10 cellular contexts compared by ENCODE assay signal in genomic region chr5:38433160-38433861, GRCh38.
DNase-seq lines count a peak whose midpoint lies in the region; ATAC-seq and TF ChIP-seq lines count a peak whose summit lies in the region.
"Had no signal": no experiment of that assay in that cellular context is flagged by ENCODE, and none has a peak within 500 bp of the region (broad histone marks: within the 10 kb centered on the region; RNA-seq: fewer than 3 reads in every experiment).

No MANE protein-coding gene starts in this region.

- H3K9me3 ChIP-seq in IMR-90 (ENCODE audit: control insufficient read depth, insufficient read depth, low read length) (no peaks in the 10 kb centered on the region), testis (no peaks in the 10 kb centered on the region), HAP-1 (no peaks in the 10 kb centered on the region)

- H3K27ac Mint-ChIP-seq in CD14-positive monocyte: no peak overlapping the region
- H3K27ac Mint-ChIP-seq: activated naive CD4-positive, alpha-beta T cell treated with anti-CD3 and anti-CD28 coated beads for 36 hours had no signal

- no peak overlapping the region for H3K9ac ChIP-seq in IMR-90 (ENCODE audit: low read depth, low read length)

- peak; percentile 82 for ATAC-seq in IMR-90 (ENCODE audit: low read depth)

- CTCF ChIA-PET in IMR-90 (lab: Yijun Ruan, JAX): interaction anchor here (0.5 to 2.5 kb wide), 4 partner anchors 8 to 377 kb away, joined by 3 to 11 read pairs (median 10); no protein-coding TSS in a partner anchor

- peak overlapping the region; percentile 24 for H3K4me2 ChIP-seq in IMR-90 (ENCODE audit: low read depth, low read length)

- H3K36me3 Mint-ChIP-seq in CD14-positive monocyte: no peaks in the 10 kb centered on the region

- DNase-seq in IMR-90 (peak; percentile 87), brain pericyte (ENCODE audit: low read depth, low spot score) (peak; percentile 89), left kidney (ENCODE audit: low read depth, low spot score) (peak; percentile 83), testis (peak; percentile 42), CD14-positive monocyte (ENCODE audit: low spot score) (no peak), HAP-1 (ENCODE audit: low spot score in 2 of 2) (no peak)
- DNase-seq in activated effector memory CD4-positive, alpha-beta T cell treated with anti-CD3 and anti-CD28 coated beads, Interleukin-2, amount 50 U/mL, for 16 hours: no peak
- DNase-seq in activated CD8-positive, alpha-beta memory T cell treated with anti-CD3 and anti-CD28 coated beads, Interleukin-2, amount 50 U/mL, for 4 hours: no peak
- DNase-seq: activated naive CD4-positive, alpha-beta T cell treated with anti-CD3 and anti-CD28 coated beads for 36 hours; T1000 had no signal

- no peak overlapping the region; the same call in 1 of the 2 replicates for H4K5ac ChIP-seq in IMR-90 (ENCODE audit: low read depth, low read length)

- no peak overlapping the region for H3K56ac ChIP-seq in IMR-90 (ENCODE audit: extremely low read depth, insufficient read depth, low read length)

- H2BK15ac ChIP-seq in IMR-90 (ENCODE audit: low read depth, low read length): 0 out of 3 replicates have a peak overlapping the region, but pooled peaks have one; percentile 32

- peak overlapping the region in 1 of 2 donors; percentile 57 for H3K4me3 Mint-ChIP-seq in CD14-positive monocyte
- H3K4me3 Mint-ChIP-seq: activated naive CD4-positive, alpha-beta T cell treated with anti-CD3 and anti-CD28 coated beads for 36 hours had no signal

- H2BK5ac ChIP-seq in IMR-90 (ENCODE audit: low read depth, low read length, poor library complexity, severe bottlenecking): no peak overlapping the region

- TF ChIP-seq CTCF in IMR-90 (conservative IDR thresholded peaks at IDR 0.05; ENCODE audit: low read depth, low read length) (no peak), testis (IDR thresholded peaks at IDR 0.05) (no peak), CD14-positive monocyte (IDR thresholded peaks at IDR 0.05) (no peak)

- peak overlapping the region; percentile 5 for H3K14ac ChIP-seq in IMR-90 (replicated peaks; ENCODE audit: low read depth, low read length)

- H2BK120ac ChIP-seq in IMR-90 (ENCODE audit: low read depth, low read length): peak overlapping the region; percentile 14; the same call in 1 of the 2 replicates

- H3K9me1 ChIP-seq in IMR-90 (ENCODE audit: insufficient read depth, low read length): peaks cover 11% of the 10 kb centered on the region

- H4K91ac ChIP-seq in IMR-90 (ENCODE audit: insufficient read depth, low read depth, low read length): 0 out of 2 replicates have a peak overlapping the region, but pooled peaks have one; percentile 10

- peak overlapping the region; percentile 7; the same call in 1 of the 2 replicates for H3K18ac ChIP-seq in IMR-90 (ENCODE audit: low read depth, low read length)

- no peak overlapping the region for H3K23ac ChIP-seq in IMR-90 (ENCODE audit: low read depth, low read length)

- TF ChIP-seq POLR2A in IMR-90 (IDR thresholded peaks at IDR 0.05; ENCODE audit: low read depth, low read length): no peak
- TF ChIP-seq POLR2A in testis (IDR thresholded peaks at IDR 0.05): no peak

- TF ChIP-seq RAD21 in IMR-90 (IDR thresholded peaks at IDR 0.05; ENCODE audit: low read length): no peak

- H2AK5ac ChIP-seq in IMR-90 (ENCODE audit: low read depth, low read length): peak overlapping the region; percentile 52; the same call in 1 of the 2 replicates

- in situ Hi-C loops in IMR-90 (cut with MboI; ENCODE audit: low sequenced_read_pairs) (no loop called here), HAP-1 (cut with MboI; ENCODE audit: low sequenced_read_pairs) (no loop called here)

- H3K27me3 ChIP-seq in IMR-90 (ENCODE audit: control insufficient read depth, insufficient read depth, low read length): peaks cover 2% of the 10 kb centered on the region; the same call in 1 of the 2 replicates
- no peaks in the 10 kb centered on the region for H3K27me3 ChIP-seq in testis
- H3K27me3 ChIP-seq in HAP-1 (ENCODE audit: low read depth): peaks cover 2% of the 10 kb centered on the region; the same call in 1 of the 2 replicates

- H2BK20ac ChIP-seq in IMR-90 (ENCODE audit: low read depth, low read length): peak overlapping the region; percentile 5; the same call in 1 of the 2 replicates

- peaks cover 24% of the 10 kb centered on the region for H3K4me1 ChIP-seq in IMR-90 (ENCODE audit: control insufficient read depth, insufficient read depth, low read length)
- H3K4me1 ChIP-seq in testis: peaks cover 12% of the 10 kb centered on the region
- H3K4me1 ChIP-seq in HAP-1: no peaks in the 10 kb centered on the region

- H3K4me3 ChIP-seq in IMR-90 (ENCODE audit: insufficient read depth, low read depth, low read length): no peak overlapping the region
- no peak overlapping the region for H3K4me3 ChIP-seq in testis
- no peak overlapping the region for H3K4me3 ChIP-seq in HAP-1

- H3K9me3 Mint-ChIP-seq in CD14-positive monocyte: peaks cover 0 to 10% (median 1%) of the 10 kb centered on the region in 7 donors
- H3K9me3 Mint-ChIP-seq: activated naive CD4-positive, alpha-beta T cell treated with anti-CD3 and anti-CD28 coated beads for 36 hours had no signal

- WGBS in IMR-90 (ENCODE audit: extremely low coverage in 2 of 2, insufficient read length in 1 of 2), 2 experiments: no CpG with 5 or more reads among the region's 6 CpGs
- WGBS in testis, 2 donors: 32 to 37% methylated on average over 6 of the region's 6 CpGs

- peak overlapping the region; percentile 72 for H2AFZ ChIP-seq in IMR-90 (replicated peaks; ENCODE audit: low read length, poor library complexity)

- peaks cover 81 to 97% (median 88%) of the 10 kb centered on the region in 3 donors for H3K27me3 Mint-ChIP-seq in CD14-positive monocyte (ENCODE audit: low read depth in 3 of 3)

- H3K4me1 Mint-ChIP-seq in CD14-positive monocyte: no peaks in the 10 kb centered on the region

- H4K8ac ChIP-seq in IMR-90 (ENCODE audit: low read depth in 2 of 2, low read length in 2 of 2): peak overlapping the region in 1 of 2 experiments; percentile 36; a peak in 1 of 4 replicates

- H3K27ac ChIP-seq in IMR-90 (ENCODE audit: insufficient read depth, low read length): peak overlapping the region; percentile 44; the same call in 1 of the 2 replicates
- H3K27ac ChIP-seq in testis: no peak overlapping the region

- H3K79me1 ChIP-seq in IMR-90 (ENCODE audit: low read depth in 1 of 2, low read length in 2 of 2): no peaks in the 10 kb centered on the region

- intact Hi-C loops in IMR-90 (cut with micrococcal nuclease): no loop called here
- intact Hi-C loops in testis (cut with DNase I; ENCODE audit: low total_unique reads): no loop called here
- intact Hi-C loops in CD14-positive monocyte (cut with micrococcal nuclease): no loop called here

- dilution Hi-C loops in IMR-90 (cut with HindIII; ENCODE audit: low sequenced_read_pairs, unreplicated experiment): no loop called here

- no peak overlapping the region for H2AK9ac ChIP-seq in IMR-90 (replicated peaks; ENCODE audit: low read depth, low read length, poor library complexity)

- POLR2A ChIA-PET in IMR-90 (lab: Charles Lee; ENCODE audit: unreplicated experiment): no interaction called here

- peaks cover 6% of the 10 kb centered on the region; the same call in 1 of the 2 replicates for H4K20me1 ChIP-seq in IMR-90 (ENCODE audit: insufficient read depth, low read length)

- no peaks in the 10 kb centered on the region for H3K36me3 ChIP-seq in IMR-90 (ENCODE audit: control insufficient read depth, insufficient read depth, low read length)
- H3K36me3 ChIP-seq in testis (ENCODE audit: low read depth, missing control alignments): no peaks in the 10 kb centered on the region
- no peaks in the 10 kb centered on the region for H3K36me3 ChIP-seq in HAP-1 (replicated peaks)

- BruUV-seq in IMR-90 (replicated peaks; lab: Mats Ljungman, UMichigan): no TSS peak

- H3K4ac ChIP-seq in IMR-90 (ENCODE audit: low read depth, low read length): peak overlapping the region; percentile 55

TF ChIP-seq in IMR-90, 13 proteins besides CTCF, POLR2A, EP300 and RAD21:
- TF ChIP-seq, protein P1, sequence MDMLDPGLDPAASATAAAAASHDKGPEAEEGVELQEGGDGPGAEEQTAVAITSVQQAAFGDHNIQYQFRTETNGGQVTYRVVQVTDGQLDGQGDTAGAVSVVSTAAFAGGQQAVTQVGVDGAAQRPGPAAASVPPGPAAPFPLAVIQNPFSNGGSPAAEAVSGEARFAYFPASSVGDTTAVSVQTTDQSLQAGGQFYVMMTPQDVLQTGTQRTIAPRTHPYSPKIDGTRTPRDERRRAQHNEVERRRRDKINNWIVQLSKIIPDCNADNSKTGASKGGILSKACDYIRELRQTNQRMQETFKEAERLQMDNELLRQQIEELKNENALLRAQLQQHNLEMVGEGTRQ (IDR thresholded peaks at IDR 0.05; ENCODE audit: low read depth, low read length): no peak
- no peak for TF ChIP-seq NFE2L2 (IDR thresholded peaks at IDR 0.05; ENCODE audit: low read depth, low read length)
- TF ChIP-seq RFX5 (IDR thresholded peaks at IDR 0.05; ENCODE audit: low read depth, low read length): no peak
- no peak for TF ChIP-seq FOS (IDR thresholded peaks at IDR 0.05; ENCODE audit: low read depth, low read length)
- no peak for TF ChIP-seq RCOR1 (IDR thresholded peaks at IDR 0.05; ENCODE audit: insufficient replicate concordance, low read length)
- no peak for TF ChIP-seq MAFK (IDR thresholded peaks at IDR 0.05; ENCODE audit: low read depth, low read length)
- no peak for TF ChIP-seq MXI1 (IDR thresholded peaks at IDR 0.05; ENCODE audit: borderline replicate concordance, low read depth, low read length)
- no peak for TF ChIP-seq CEBPB (IDR thresholded peaks at IDR 0.05; ENCODE audit: low read depth, low read length)
- no peak for TF ChIP-seq SMC3 (IDR thresholded peaks at IDR 0.05; ENCODE audit: low read depth, low read length)
- no peak for TF ChIP-seq CHD1 (IDR thresholded peaks at IDR 0.05; ENCODE audit: low read depth, low read length)
- no peak for TF ChIP-seq BHLHE40 (IDR thresholded peaks at IDR 0.05; ENCODE audit: low read depth, low read length)
- TF ChIP-seq MAZ (IDR thresholded peaks at IDR 0.05; ENCODE audit: borderline replicate concordance, low read depth, low read length): no peak
- TF ChIP-seq, protein P2, sequence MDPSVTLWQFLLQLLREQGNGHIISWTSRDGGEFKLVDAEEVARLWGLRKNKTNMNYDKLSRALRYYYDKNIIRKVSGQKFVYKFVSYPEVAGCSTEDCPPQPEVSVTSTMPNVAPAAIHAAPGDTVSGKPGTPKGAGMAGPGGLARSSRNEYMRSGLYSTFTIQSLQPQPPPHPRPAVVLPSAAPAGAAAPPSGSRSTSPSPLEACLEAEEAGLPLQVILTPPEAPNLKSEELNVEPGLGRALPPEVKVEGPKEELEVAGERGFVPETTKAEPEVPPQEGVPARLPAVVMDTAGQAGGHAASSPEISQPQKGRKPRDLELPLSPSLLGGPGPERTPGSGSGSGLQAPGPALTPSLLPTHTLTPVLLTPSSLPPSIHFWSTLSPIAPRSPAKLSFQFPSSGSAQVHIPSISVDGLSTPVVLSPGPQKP (IDR thresholded peaks at IDR 0.05; ENCODE audit: borderline replicate concordance, low read depth, low read length): no peak

Comparison
In these comparisons a context has a peak if more than half of its experiments do, and no peak if none do; other contexts are left out.
1. DNase-seq: peak in IMR-90 (single experiment), brain pericyte (single experiment), left kidney (single experiment) and testis (single experiment); none in activated effector memory CD4-positive, alpha-beta T cell treated with anti-CD3 and anti-CD28 coated beads, Interleukin-2, amount 50 U/mL, for 16 hours (single experiment), activated CD8-positive, alpha-beta memory T cell treated with anti-CD3 and anti-CD28 coated beads, Interleukin-2, amount 50 U/mL, for 4 hours (single experiment), CD14-positive monocyte (single experiment) and HAP-1 (0 of 2).